In the genomic region with DNA sequence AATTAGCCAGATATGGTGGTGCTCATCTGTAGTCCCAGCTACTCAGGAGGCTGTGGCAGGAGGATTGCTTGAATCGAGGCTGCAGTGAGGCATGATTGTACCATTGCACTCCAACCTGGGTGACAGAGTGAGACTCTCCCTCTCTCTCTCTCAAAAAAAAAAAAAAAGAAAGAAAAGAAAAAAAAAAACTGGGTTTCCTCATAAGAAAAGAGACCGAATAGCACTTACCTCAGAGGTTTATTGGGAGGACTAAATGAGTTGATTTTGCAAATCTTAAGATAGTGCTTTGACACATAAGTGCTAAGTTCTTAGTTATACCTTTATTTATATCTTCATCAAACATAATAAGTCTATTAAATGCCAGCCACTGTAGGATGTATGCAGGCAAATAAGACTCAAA, we compare ENCODE assay signal across 20 cellular contexts. TPM values are rescaled to one million over a fixed set of nuclear protein-coding genes. Genes with fewer than 3 reads are reported as not detected.
DNase-seq lines count a peak whose midpoint lies in the region; ATAC-seq and TF ChIP-seq lines count a peak whose summit lies in the region.
"Had no signal": no experiment of that assay in that cellular context is flagged by ENCODE, and none has a peak within 500 bp of the region (broad histone marks: within the 10 kb centered on the region; RNA-seq: fewer than 3 reads in every experiment).

No MANE protein-coding gene starts in this region.

- no peak overlapping the region for H3K4me3 ChIP-seq in transverse colon

- POLR2A ChIA-PET in activated naive CD8-positive, alpha-beta T cell treated with anti-CD3 and anti-CD28 coated beads, Interleukin-2, amount 10 ng/mL, durations not matched to agents 7 days and 5 days (lab: Charles Lee), result interaction anchor here (0.6 to 4.9 kb wide), 10 partner anchors 10 to 47 kb away, joined by 3 to 57 read pairs (median 5); partner anchors contain the start of genes CLIC1, DDAH2, LSM2 and MSH5

- TF ChIP-seq POLR2A in transverse colon (IDR thresholded peaks at IDR 0.05), result no peak

- peak overlapping the region; percentile 76 to 83 (median 78) for H3K27ac ChIP-seq in transverse colon
- H3K27ac ChIP-seq: 22Rv1, C4-2B had no signal

- no peaks in the 10 kb centered on the region for H3K36me3 ChIP-seq in transverse colon

- no peaks in the 10 kb centered on the region for H3K9me3 ChIP-seq in transverse colon
- H3K9me3 ChIP-seq: Caco-2 had no signal

- H3K9me3 Mint-ChIP-seq in T-helper 1 cell treated with Interleukin-12 subunit alpha and Interleukin-12 subunit beta and Interleukin-4 antibody, amounts not matched to agents 30 μg/mL and 1 μg/mL, for 36 hours, result no peaks in the 10 kb centered on the region
- no peaks in the 10 kb centered on the region for H3K9me3 Mint-ChIP-seq in activated naive CD8-positive, alpha-beta T cell treated with anti-CD3 and anti-CD28 coated beads, Interleukin-2, amount 10 ng/mL, durations not matched to agents 7 days and 5 days
- peaks cover 2% of the 10 kb centered on the region for H3K9me3 Mint-ChIP-seq in activated naive CD8-positive, alpha-beta T cell treated with anti-CD3 and anti-CD28 coated beads for 36 hours
- H3K9me3 Mint-ChIP-seq in activated T-helper 17 cell treated with anti-CD3 and anti-CD28 coated beads, Interleukin-2, amount 50 U/mL, for 72 hours, result no peaks in the 10 kb centered on the region
- no peaks in the 10 kb centered on the region for H3K9me3 Mint-ChIP-seq in stimulated activated naive CD8-positive, alpha-beta T cell treated with anti-CD3 and anti-CD28 coated beads, Interleukin-15, amount 100 ng/mL, for 72 hours

- H3K27me3 Mint-ChIP-seq in T-helper 1 cell treated with Interleukin-12 subunit alpha and Interleukin-12 subunit beta and Interleukin-4 antibody, amounts not matched to agents 30 μg/mL and 1 μg/mL, for 36 hours (ENCODE audit: low read depth), result no peaks in the 10 kb centered on the region
- no peaks in the 10 kb centered on the region for H3K27me3 Mint-ChIP-seq in activated naive CD8-positive, alpha-beta T cell treated with anti-CD3 and anti-CD28 coated beads, Interleukin-2, amount 10 ng/mL, durations not matched to agents 7 days and 5 days
- peaks cover 3% of the 10 kb centered on the region for H3K27me3 Mint-ChIP-seq in activated naive CD8-positive, alpha-beta T cell treated with anti-CD3 and anti-CD28 coated beads for 36 hours
- no peaks in the 10 kb centered on the region for H3K27me3 Mint-ChIP-seq in activated T-helper 17 cell treated with anti-CD3 and anti-CD28 coated beads, Interleukin-2, amount 50 U/mL, for 72 hours
- peaks cover 8% of the 10 kb centered on the region for H3K27me3 Mint-ChIP-seq in stimulated activated naive CD8-positive, alpha-beta T cell treated with anti-CD3 and anti-CD28 coated beads, Interleukin-15, amount 100 ng/mL, for 72 hours

- WGBS in transverse colon (ENCODE audit: low coverage in 1 of 2), 2 donors, result 47 to 73% methylated on average over 1 to 2 of the region's 2 CpGs

- DNase-seq in T-helper 1 cell (no peak), transverse colon (no peak), iPS-NIHi11 (ENCODE audit: low spot score) (no peak)
- no peak for DNase-seq in activated naive CD8-positive, alpha-beta T cell treated with anti-CD3 and anti-CD28 coated beads, Interleukin-2, amount 10 ng/mL, durations not matched to agents 7 days and 5 days
- DNase-seq in activated naive CD8-positive, alpha-beta T cell treated with anti-CD3 and anti-CD28 coated beads for 36 hours, result no peak
- DNase-seq in stimulated activated naive CD8-positive, alpha-beta T cell treated with anti-CD3 and anti-CD28 coated beads, Interleukin-15, amount 100 ng/mL, for 72 hours, result no peak
- DNase-seq: AML-193; Caco-2; GDM1; NCI-H1105; NCI-H1694; NCI-H2081 treated with DMSO at 0.1 percent for 48 hours; NCI-H510A; NCI-H748 treated with DMSO at 0.1 percent for 48 hours; NK-92 treated with Interleukin-12 subunit alpha and Interleukin-12 subunit beta, amount 100 ng/mL, for 24 hours; SHP77 treated with DMSO at 0.1 percent for 48 hours had no signal

- TF ChIP-seq CTCF in transverse colon (IDR thresholded peaks at IDR 0.05), result no peak

- H3K27me3 ChIP-seq in transverse colon, result no peaks in the 10 kb centered on the region

- H3K36me3 Mint-ChIP-seq in T-helper 1 cell treated with Interleukin-12 subunit alpha and Interleukin-12 subunit beta and Interleukin-4 antibody, amounts not matched to agents 30 μg/mL and 1 μg/mL, for 36 hours (ENCODE audit: low read depth), result peaks cover 7% of the 10 kb centered on the region
- peaks cover 17% of the 10 kb centered on the region for H3K36me3 Mint-ChIP-seq in activated naive CD8-positive, alpha-beta T cell treated with anti-CD3 and anti-CD28 coated beads, Interleukin-2, amount 10 ng/mL, durations not matched to agents 7 days and 5 days
- H3K36me3 Mint-ChIP-seq in activated naive CD8-positive, alpha-beta T cell treated with anti-CD3 and anti-CD28 coated beads for 36 hours, result peaks cover 14% of the 10 kb centered on the region
- H3K36me3 Mint-ChIP-seq in activated T-helper 17 cell treated with anti-CD3 and anti-CD28 coated beads, Interleukin-2, amount 50 U/mL, for 72 hours (ENCODE audit: low read depth), result no peaks in the 10 kb centered on the region

- H3K4me1 ChIP-seq in transverse colon, result peaks cover 8 to 30% (median 17%) of the 10 kb centered on the region in 4 donors

- in situ Hi-C loops in transverse colon (cut with MboI; ENCODE audit: low pct_ligation_motif_present in 1 of 4, low pct_unique_long_range_greater_than_20kb in 1 of 4, low sequenced_read_pairs in 3 of 4), result no loop called here

- H3K27ac Mint-ChIP-seq in T-helper 1 cell treated with Interleukin-12 subunit alpha and Interleukin-12 subunit beta and Interleukin-4 antibody, amounts not matched to agents 30 μg/mL and 1 μg/mL, for 36 hours, result peak overlapping the region; percentile 55
- H3K27ac Mint-ChIP-seq in activated naive CD8-positive, alpha-beta T cell treated with anti-CD3 and anti-CD28 coated beads, Interleukin-2, amount 10 ng/mL, durations not matched to agents 7 days and 5 days, result peak overlapping the region; percentile 70
- H3K27ac Mint-ChIP-seq in activated naive CD8-positive, alpha-beta T cell treated with anti-CD3 and anti-CD28 coated beads for 36 hours, result no peak overlapping the region
- H3K27ac Mint-ChIP-seq in activated T-helper 17 cell treated with anti-CD3 and anti-CD28 coated beads, Interleukin-2, amount 50 U/mL, for 72 hours, result no peak overlapping the region
- H3K27ac Mint-ChIP-seq in stimulated activated naive CD8-positive, alpha-beta T cell treated with anti-CD3 and anti-CD28 coated beads, Interleukin-15, amount 100 ng/mL, for 72 hours, result no peak overlapping the region

- intact Hi-C loops in transverse colon (cut with DNase I; ENCODE audit: low total_unique reads), result no loop called here

- peaks cover 23% of the 10 kb centered on the region for H3K4me1 Mint-ChIP-seq in T-helper 1 cell treated with Interleukin-12 subunit alpha and Interleukin-12 subunit beta and Interleukin-4 antibody, amounts not matched to agents 30 μg/mL and 1 μg/mL, for 36 hours (ENCODE audit: low read depth)
- H3K4me1 Mint-ChIP-seq in activated naive CD8-positive, alpha-beta T cell treated with anti-CD3 and anti-CD28 coated beads, Interleukin-2, amount 10 ng/mL, durations not matched to agents 7 days and 5 days, result peaks cover 29% of the 10 kb centered on the region
- H3K4me1 Mint-ChIP-seq in activated naive CD8-positive, alpha-beta T cell treated with anti-CD3 and anti-CD28 coated beads for 36 hours, result peaks cover 25% of the 10 kb centered on the region
- peaks cover 17% of the 10 kb centered on the region for H3K4me1 Mint-ChIP-seq in activated T-helper 17 cell treated with anti-CD3 and anti-CD28 coated beads, Interleukin-2, amount 50 U/mL, for 72 hours
- peaks cover 49% of the 10 kb centered on the region for H3K4me1 Mint-ChIP-seq in stimulated activated naive CD8-positive, alpha-beta T cell treated with anti-CD3 and anti-CD28 coated beads, Interleukin-15, amount 100 ng/mL, for 72 hours

- no peak for TF ChIP-seq EP300 in transverse colon (IDR thresholded peaks at IDR 0.05; ENCODE audit: low read depth)

- H3K4me3 Mint-ChIP-seq in T-helper 1 cell treated with Interleukin-12 subunit alpha and Interleukin-12 subunit beta and Interleukin-4 antibody, amounts not matched to agents 30 μg/mL and 1 μg/mL, for 36 hours, result no peak overlapping the region
- no peak overlapping the region for H3K4me3 Mint-ChIP-seq in activated naive CD8-positive, alpha-beta T cell treated with anti-CD3 and anti-CD28 coated beads, Interleukin-2, amount 10 ng/mL, durations not matched to agents 7 days and 5 days
- H3K4me3 Mint-ChIP-seq in activated naive CD8-positive, alpha-beta T cell treated with anti-CD3 and anti-CD28 coated beads for 36 hours, result no peak overlapping the region
- peak overlapping the region; percentile 36 for H3K4me3 Mint-ChIP-seq in activated T-helper 17 cell treated with anti-CD3 and anti-CD28 coated beads, Interleukin-2, amount 50 U/mL, for 72 hours
- no peak overlapping the region for H3K4me3 Mint-ChIP-seq in stimulated activated naive CD8-positive, alpha-beta T cell treated with anti-CD3 and anti-CD28 coated beads, Interleukin-15, amount 100 ng/mL, for 72 hours

- ATAC-seq in activated naive CD8-positive, alpha-beta T cell treated with anti-CD3 and anti-CD28 coated beads, Interleukin-2, amount 10 ng/mL, durations not matched to agents 7 days and 5 days (ENCODE audit: low read depth), result no peak
- ATAC-seq in activated T-helper 17 cell treated with anti-CD3 and anti-CD28 coated beads, Interleukin-2, amount 50 U/mL, for 72 hours (replicated peaks), result no peak
- no peak for ATAC-seq in stimulated activated naive CD8-positive, alpha-beta T cell treated with anti-CD3 and anti-CD28 coated beads, Interleukin-15, amount 100 ng/mL, for 72 hours

RNA-seq across cellular contexts. Expression of gene VWA7, which starts 6.3 kb away (rescaled TPM):
- 1 to 10 TPM; 5.2 to 5.7 TPM for total RNA-seq in activated naive CD8-positive, alpha-beta T cell treated with anti-CD3 and anti-CD28 coated beads, Interleukin-2, amount 10 ng/mL, durations not matched to agents 7 days and 5 days
- 1 to 10 TPM; 1.6 to 1.7 TPM for total RNA-seq in activated naive CD8-positive, alpha-beta T cell treated with anti-CD3 and anti-CD28 coated beads for 36 hours
- total RNA-seq in activated T-helper 17 cell treated with anti-CD3 and anti-CD28 coated beads, Interleukin-2, amount 50 U/mL, for 72 hours, result 1 to 10 TPM; 2.9 to 4.2 TPM
- 10 to 100 TPM in 2 of 4 donors, 1 to 10 TPM in 2; 7.6 to 22.1 (median 9.6) TPM for total RNA-seq in transverse colon

RNA-seq across cellular contexts. Expression of gene SAPCD1, which starts 8.4 kb away (rescaled TPM):
- 10 to 100 TPM; 13.1 to 18.1 TPM for total RNA-seq in activated naive CD8-positive, alpha-beta T cell treated with anti-CD3 and anti-CD28 coated beads, Interleukin-2, amount 10 ng/mL, durations not matched to agents 7 days and 5 days
- total RNA-seq in activated naive CD8-positive, alpha-beta T cell treated with anti-CD3 and anti-CD28 coated beads for 36 hours, result 1 to 10 TPM; 7.6 to 9.5 TPM
- 10 to 100 TPM; 12.1 to 18.9 TPM for total RNA-seq in activated T-helper 17 cell treated with anti-CD3 and anti-CD28 coated beads, Interleukin-2, amount 50 U/mL, for 72 hours
- total RNA-seq in transverse colon, result 10 to 100 TPM in 1 of 4 donors, 1 to 10 TPM in 1, not detected in 2; 3.3 to 11.1 TPM

RNA-seq across cellular contexts. Expression of gene VARS1, which starts 24.7 kb away (rescaled TPM):
- total RNA-seq in activated naive CD8-positive, alpha-beta T cell treated with anti-CD3 and anti-CD28 coated beads, Interleukin-2, amount 10 ng/mL, durations not matched to agents 7 days and 5 days, result 10 to 100 TPM; 68.2 to 75.3 TPM
- total RNA-seq in activated naive CD8-positive, alpha-beta T cell treated with anti-CD3 and anti-CD28 coated beads for 36 hours, result 100 to 1,000 TPM; 176 to 181 TPM
- 100 to 1,000 TPM in 1 of 2 donors, 10 to 100 TPM in 1; 75.3 to 134 TPM for total RNA-seq in activated T-helper 17 cell treated with anti-CD3 and anti-CD28 coated beads, Interleukin-2, amount 50 U/mL, for 72 hours
- 10 to 100 TPM; 18.0 to 54.7 (median 31.1) TPM for total RNA-seq in transverse colon

RNA-seq across cellular contexts. Expression of gene MSH5, which starts 31.1 kb away (rescaled TPM):
- total RNA-seq in activated naive CD8-positive, alpha-beta T cell treated with anti-CD3 and anti-CD28 coated beads, Interleukin-2, amount 10 ng/mL, durations not matched to agents 7 days and 5 days, result 10 to 100 TPM; 59.2 to 68.2 TPM
- total RNA-seq in activated naive CD8-positive, alpha-beta T cell treated with anti-CD3 and anti-CD28 coated beads for 36 hours, result 10 to 100 TPM; 48.1 to 53.4 TPM
- 10 to 100 TPM; 78.9 to 82.6 TPM for total RNA-seq in activated T-helper 17 cell treated with anti-CD3 and anti-CD28 coated beads, Interleukin-2, amount 50 U/mL, for 72 hours
- 100 to 1,000 TPM in 1 of 4 donors, 10 to 100 TPM in 3; 16.5 to 159 (median 43.9) TPM for total RNA-seq in transverse colon

RNA-seq across cellular contexts. Expression of gene CLIC1, which starts 34.5 kb away (rescaled TPM):
- 100 to 1,000 TPM; 425 to 456 TPM for total RNA-seq in activated naive CD8-positive, alpha-beta T cell treated with anti-CD3 and anti-CD28 coated beads, Interleukin-2, amount 10 ng/mL, durations not matched to agents 7 days and 5 days
- 100 to 1,000 TPM; 328 to 329 TPM for total RNA-seq in activated naive CD8-positive, alpha-beta T cell treated with anti-CD3 and anti-CD28 coated beads for 36 hours
- total RNA-seq in activated T-helper 17 cell treated with anti-CD3 and anti-CD28 coated beads, Interleukin-2, amount 50 U/mL, for 72 hours, result 100 to 1,000 TPM; 406 to 482 TPM
- total RNA-seq in transverse colon, result 100 to 1,000 TPM; 253 to 375 (median 362) TPM

Comparison
In these comparisons a context has a peak if more than half of its experiments do, and no peak if none do; other contexts are left out.
1. H3K27ac Mint-ChIP-seq: peak in T-helper 1 cell treated with Interleukin-12 subunit alpha and Interleukin-12 subunit beta and Interleukin-4 antibody, amounts not matched to agents 30 μg/mL and 1 μg/mL, for 36 hours (single experiment) and activated naive CD8-positive, alpha-beta T cell treated with anti-CD3 and anti-CD28 coated beads, Interleukin-2, amount 10 ng/mL, durations not matched to agents 7 days and 5 days (single experiment); none in activated naive CD8-positive, alpha-beta T cell treated with anti-CD3 and anti-CD28 coated beads for 36 hours (single experiment), activated T-helper 17 cell treated with anti-CD3 and anti-CD28 coated beads, Interleukin-2, amount 50 U/mL, for 72 hours (single experiment) and stimulated activated naive CD8-positive, alpha-beta T cell treated with anti-CD3 and anti-CD28 coated beads, Interleukin-15, amount 100 ng/mL, for 72 hours (0 of 2).